In the genomic region with DNA sequence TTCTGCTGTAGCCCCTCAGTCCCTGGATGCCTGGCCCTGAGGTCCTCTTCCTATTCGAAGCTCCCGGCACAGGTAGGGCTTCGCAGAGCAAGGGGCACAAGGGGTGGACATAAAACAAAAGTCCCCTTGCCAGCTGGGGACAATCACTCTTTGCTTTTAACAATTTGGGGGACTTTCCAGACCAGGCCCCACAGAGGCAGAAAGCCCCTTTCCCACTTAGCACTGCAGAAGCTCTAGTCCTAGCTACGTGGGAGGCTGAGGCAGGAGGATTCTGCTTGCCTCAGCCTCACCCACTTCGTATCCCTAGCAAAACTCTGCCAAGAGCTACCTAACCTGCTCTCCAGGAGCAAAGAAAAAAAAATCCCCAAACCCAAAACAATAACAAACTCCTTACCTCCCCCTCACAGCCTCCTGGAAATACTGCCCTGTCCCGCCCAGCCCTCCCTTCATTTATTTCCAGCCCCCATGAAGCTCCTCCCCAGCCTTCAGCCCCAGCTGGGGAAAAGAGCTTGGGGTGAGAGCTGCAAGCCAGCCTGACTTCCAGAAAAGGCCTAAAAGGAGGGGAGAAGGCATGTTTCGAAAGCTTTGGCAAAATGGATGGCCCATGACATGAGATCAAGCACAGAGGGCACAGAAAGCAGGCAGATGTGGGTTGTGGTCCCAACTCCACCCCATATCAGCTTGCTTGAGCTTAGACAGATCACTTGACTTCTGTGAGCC, we compare ENCODE assay signal across 1 cellular context.
TF ChIP-seq lines count a peak whose summit lies in the region.

A gene with protein sequence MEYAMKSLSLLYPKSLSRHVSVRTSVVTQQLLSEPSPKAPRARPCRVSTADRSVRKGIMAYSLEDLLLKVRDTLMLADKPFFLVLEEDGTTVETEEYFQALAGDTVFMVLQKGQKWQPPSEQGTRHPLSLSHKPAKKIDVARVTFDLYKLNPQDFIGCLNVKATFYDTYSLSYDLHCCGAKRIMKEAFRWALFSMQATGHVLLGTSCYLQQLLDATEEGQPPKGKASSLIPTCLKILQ (minus strand): TSS at position 424 of the 720 bp plus-strand sequence. CDS start 1,767 bp downstream, outside the sequence.

TF ChIP-seq in endothelial cell of umbilical vein, 7 proteins besides CTCF, POLR2A, EP300 and RAD21:
- TF ChIP-seq, protein P1, sequence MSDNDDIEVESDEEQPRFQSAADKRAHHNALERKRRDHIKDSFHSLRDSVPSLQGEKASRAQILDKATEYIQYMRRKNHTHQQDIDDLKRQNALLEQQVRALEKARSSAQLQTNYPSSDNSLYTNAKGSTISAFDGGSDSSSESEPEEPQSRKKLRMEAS (IDR thresholded peaks at IDR 0.05; ENCODE audit: insufficient read depth, insufficient read length) = no peak
- no peak for TF ChIP-seq FOS (IDR thresholded peaks at IDR 0.05; ENCODE audit: borderline replicate concordance, insufficient read depth, low read length)
